In the genomic region with DNA sequence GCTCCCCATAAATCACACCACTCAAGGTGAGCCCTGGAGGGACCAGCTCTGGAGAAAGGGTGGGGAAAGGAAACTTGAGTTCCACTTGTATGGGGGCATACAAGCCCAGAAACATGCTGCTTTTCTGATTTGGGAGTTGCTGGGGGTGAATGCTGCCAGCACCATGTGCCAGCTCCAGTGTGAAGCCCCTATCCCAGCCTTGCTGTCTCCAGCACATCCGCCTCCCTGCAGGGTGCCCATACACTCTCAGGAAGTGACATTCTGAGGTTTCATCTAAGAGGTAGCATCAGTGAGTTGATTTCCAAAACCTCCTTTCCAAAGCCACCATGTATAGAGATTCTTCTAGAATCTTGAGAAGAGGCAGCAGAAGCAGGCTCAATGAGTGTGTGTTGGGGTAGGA, we compare ENCODE assay signal across 23 cellular contexts.
"Had no signal": no experiment of that assay in that cellular context is flagged by ENCODE, and none has a peak within 500 bp of the region (broad histone marks: within the 10 kb centered on the region; RNA-seq: fewer than 3 reads in every experiment).

No MANE protein-coding gene starts in this region.

- H3K9me3 Mint-ChIP-seq: memory B cell; mesothelial cell of epicardium; naive B cell; stimulated activated effector memory CD8-positive, alpha-beta T cell treated with anti-CD3 and anti-CD28 coated beads, Interleukin-12 subunit alpha, Interleukin-12 subunit beta, amount 100 ng/mL, for 72 hours; type B pancreatic cell had no signal

- H3K9me3 ChIP-seq: mucosa of descending colon, neutrophil, pancreas, right atrium auricular region, testis, tibial artery had no signal

- H3K36me3 Mint-ChIP-seq: memory B cell; mesothelial cell of epicardium; naive B cell; stimulated activated effector memory CD8-positive, alpha-beta T cell treated with anti-CD3 and anti-CD28 coated beads, Interleukin-12 subunit alpha, Interleukin-12 subunit beta, amount 100 ng/mL, for 72 hours; type B pancreatic cell had no signal

- H3K4me1 Mint-ChIP-seq: memory B cell, naive B cell had no signal

- H3K4me1 ChIP-seq: pancreas, right atrium auricular region, testis, tibial artery had no signal

- H3K27ac ChIP-seq: coronary artery, neutrophil, pancreas, right atrium auricular region, testis, tibial artery had no signal

- H3K27ac Mint-ChIP-seq: memory B cell; mesothelial cell of epicardium; naive B cell; stimulated activated effector memory CD8-positive, alpha-beta T cell treated with anti-CD3 and anti-CD28 coated beads, Interleukin-12 subunit alpha, Interleukin-12 subunit beta, amount 100 ng/mL, for 72 hours; type B pancreatic cell had no signal

- DNase-seq: dermis blood vessel endothelial cell; effector memory CD4-positive, alpha-beta T cell; hypothalamus; kidney; mucosa of descending colon; naive B cell; pancreas; stimulated activated CD4-positive, alpha-beta T cell treated with anti-CD3 and anti-CD28 coated beads, Interleukin-2, amount 100 ng/mL, for 24 hours; stimulated activated CD4-positive, alpha-beta T cell treated with anti-CD3 and anti-CD28 coated beads, Interleukin-4, amount 100 ng/mL, for 24 hours; stimulated activated naive CD4-positive, alpha-beta T cell treated with Interleukin-2 at 50 U/mL for 16 hours; substantia nigra; testis; tibial artery had no signal

- H3K4me3 Mint-ChIP-seq: memory B cell; mesothelial cell of epicardium; naive B cell; stimulated activated effector memory CD8-positive, alpha-beta T cell treated with anti-CD3 and anti-CD28 coated beads, Interleukin-12 subunit alpha, Interleukin-12 subunit beta, amount 100 ng/mL, for 72 hours; type B pancreatic cell had no signal

- H3K27me3 Mint-ChIP-seq: memory B cell, naive B cell had no signal

- ATAC-seq: left lobe of liver; mucosa of descending colon; sciatic nerve; stimulated activated effector memory CD8-positive, alpha-beta T cell treated with anti-CD3 and anti-CD28 coated beads, Interleukin-12 subunit alpha, Interleukin-12 subunit beta, amount 100 ng/mL, for 72 hours had no signal

- H3K27me3 ChIP-seq: pancreas, right atrium auricular region, testis, tibial artery had no signal

- H3K4me3 ChIP-seq: coronary artery, lung, mucosa of descending colon, pancreas, right atrium auricular region, testis, tibial artery had no signal

- H3K36me3 ChIP-seq: neutrophil, pancreas, right atrium auricular region, tibial artery had no signal
